Comparison of ENCODE assay signal across 18 cellular contexts in the genomic region with DNA sequence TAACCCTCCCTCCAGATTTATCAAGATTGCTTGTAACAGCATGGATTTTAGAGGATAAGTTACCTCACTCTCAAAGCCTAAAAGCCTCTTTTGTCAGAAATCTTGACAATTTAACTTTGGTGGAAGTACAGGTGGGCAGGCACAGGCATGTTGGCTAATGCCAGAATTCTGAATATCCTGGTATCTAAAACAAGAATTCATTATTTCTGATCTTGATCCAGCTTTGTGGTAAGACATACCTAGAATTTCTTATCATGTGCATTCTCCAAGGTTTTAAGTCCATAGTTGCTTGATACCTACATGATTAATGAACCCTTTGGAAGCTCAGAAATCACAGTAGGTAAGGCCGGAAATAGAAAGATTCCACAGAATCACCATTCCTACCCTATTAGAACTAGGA.
DNase-seq lines count a peak whose midpoint lies in the region; ATAC-seq, FAIRE-seq and TF ChIP-seq lines count a peak whose summit lies in the region.
"Had no signal": no experiment of that assay in that cellular context is flagged by ENCODE, and none has a peak within 500 bp of the region (broad histone marks: within the 10 kb centered on the region; RNA-seq: fewer than 3 reads in every experiment).

No MANE protein-coding gene starts in this region.

- no peaks in the 10 kb centered on the region for H3K27me3 Mint-ChIP-seq in CD8-positive, alpha-beta T cell (ENCODE audit: low read depth)
- H3K27me3 Mint-ChIP-seq: CD4-positive, alpha-beta T cell had no signal

- no peaks in the 10 kb centered on the region for H3K4me1 ChIP-seq in CD8-positive, alpha-beta T cell (ENCODE audit: insufficient read depth, low read length)
- H3K4me1 ChIP-seq: A549 had no signal

- H3K4me1 Mint-ChIP-seq in CD8-positive, alpha-beta T cell (ENCODE audit: low read depth): no peaks in the 10 kb centered on the region

- no peak overlapping the region for H3K4me3 Mint-ChIP-seq in CD8-positive, alpha-beta T cell
- H3K4me3 Mint-ChIP-seq: CD4-positive, alpha-beta T cell; HFFc6 had no signal

- FAIRE-seq in urothelium cell line (lab: Jason Lieb, UNC): no peak
- FAIRE-seq: A549 had no signal

- no peak overlapping the region for H3K4me3 ChIP-seq in WERI-Rb-1 (ENCODE audit: low read depth, low read length)
- no peak overlapping the region for H3K4me3 ChIP-seq in epithelial cell of esophagus (ENCODE audit: low read length)
- H3K4me3 ChIP-seq in CD8-positive, alpha-beta T cell (ENCODE audit: low read depth, low read length): no peak overlapping the region
- H3K4me3 ChIP-seq: A549, GM23248 had no signal

- DNase-seq in NCI-H226 (peak; percentile 86), WERI-Rb-1 (peak; percentile 29), epithelial cell of esophagus (ENCODE audit: low read depth) (peak; percentile 30), urothelium cell line (ENCODE audit: low spot score) (no peak), 8988T (no peak)
- DNase-seq in CD8-positive, alpha-beta T cell: no peak
- DNase-seq: AML-193; CD4-positive, alpha-beta T cell; DMS79 treated with DMSO at 0.1 percent for 48 hours; GF-D8; GM23248; H7; HFFc6 had no signal

- POLR2A ChIA-PET in CD8-positive, alpha-beta T cell (lab: Charles Lee): no interaction called here

- peaks cover 9% of the 10 kb centered on the region for H3K9me3 Mint-ChIP-seq in CD8-positive, alpha-beta T cell

- H3K36me3 Mint-ChIP-seq in CD8-positive, alpha-beta T cell: no peaks in the 10 kb centered on the region

- intact Hi-C loops in CD8-positive, alpha-beta T cell (cut with DNase I, micrococcal nuclease): no loop called here

- no peaks in the 10 kb centered on the region for H3K36me3 ChIP-seq in WERI-Rb-1
- no peaks in the 10 kb centered on the region for H3K36me3 ChIP-seq in CD8-positive, alpha-beta T cell (ENCODE audit: insufficient read depth, low read length)

- H3K27ac ChIP-seq in WERI-Rb-1: no peak overlapping the region
- no peak overlapping the region for H3K27ac ChIP-seq in CD8-positive, alpha-beta T cell (ENCODE audit: low read depth, low read length)
- H3K27ac ChIP-seq: A549, C4-2B, GM23248, HL-60 had no signal

- H3K27ac Mint-ChIP-seq in CD8-positive, alpha-beta T cell: no peak overlapping the region
- H3K27ac Mint-ChIP-seq: CD4-positive, alpha-beta T cell; HFFc6 had no signal

- ATAC-seq in GM21447 (IDR thresholded peaks at IDR 0.05; ENCODE audit: unreplicated experiment): no peak
- no peak for ATAC-seq in CD8-positive, alpha-beta T cell
- ATAC-seq: A549, HCT116 had no signal

- H3K9me3 ChIP-seq in WERI-Rb-1 (ENCODE audit: severe bottlenecking): no peaks in the 10 kb centered on the region
- no peaks in the 10 kb centered on the region for H3K9me3 ChIP-seq in CD8-positive, alpha-beta T cell (ENCODE audit: low read length)
- H3K9me3 ChIP-seq: A549 had no signal

- CTCF ChIA-PET in CD8-positive, alpha-beta T cell (lab: Charles Lee): no interaction called here

- TF ChIP-seq CTCF in WERI-Rb-1 (IDR thresholded peaks at IDR 0.05; ENCODE audit: low read depth, low read length): no peak
- no peak for TF ChIP-seq CTCF in epithelial cell of esophagus (IDR thresholded peaks at IDR 0.05; ENCODE audit: insufficient read depth, low read depth, low read length, missing control alignments)
- TF ChIP-seq CTCF in CD8-positive, alpha-beta T cell (IDR thresholded peaks at IDR 0.05): no peak

- H3K27me3 ChIP-seq in WERI-Rb-1 (ENCODE audit: insufficient read depth, low read depth, severe bottlenecking): no peaks in the 10 kb centered on the region
- no peaks in the 10 kb centered on the region for H3K27me3 ChIP-seq in CD8-positive, alpha-beta T cell (ENCODE audit: insufficient read depth, low read length)

Comparison
In these comparisons a context has a peak if more than half of its experiments do, and no peak if none do; other contexts are left out.
1. DNase-seq: peak in NCI-H226 (single experiment), WERI-Rb-1 (single experiment) and epithelial cell of esophagus (single experiment); none in urothelium cell line (single experiment), CD8-positive, alpha-beta T cell (0 of 7) and 8988T (single experiment).